2 cellular contexts compared by ENCODE assay signal in genomic region chr17:74024871-74025531, GRCh38.
A peak's percentile ranks its signal among the peaks of the same experiment; 100 is the strongest.
TF ChIP-seq lines count a peak whose summit lies in the region.

No MANE protein-coding gene starts in this region.

TF ChIP-seq in GM23338, 12 proteins besides CTCF, POLR2A, EP300 and RAD21 (continued from another document):
- no peak for TF ChIP-seq ZNF462 (CRISPR knock-in tag; IDR thresholded peaks at IDR 0.05)
- no peak for TF ChIP-seq EZH2 (IDR thresholded peaks at IDR 0.05; ENCODE audit: low read depth, unreplicated experiment)
- TF ChIP-seq NANOG (IDR thresholded peaks at IDR 0.05; ENCODE audit: borderline replicate concordance) = no peak

TF ChIP-seq in K562, 482 proteins besides CTCF, POLR2A, EP300 and RAD21:
- TF ChIP-seq, protein P1, sequence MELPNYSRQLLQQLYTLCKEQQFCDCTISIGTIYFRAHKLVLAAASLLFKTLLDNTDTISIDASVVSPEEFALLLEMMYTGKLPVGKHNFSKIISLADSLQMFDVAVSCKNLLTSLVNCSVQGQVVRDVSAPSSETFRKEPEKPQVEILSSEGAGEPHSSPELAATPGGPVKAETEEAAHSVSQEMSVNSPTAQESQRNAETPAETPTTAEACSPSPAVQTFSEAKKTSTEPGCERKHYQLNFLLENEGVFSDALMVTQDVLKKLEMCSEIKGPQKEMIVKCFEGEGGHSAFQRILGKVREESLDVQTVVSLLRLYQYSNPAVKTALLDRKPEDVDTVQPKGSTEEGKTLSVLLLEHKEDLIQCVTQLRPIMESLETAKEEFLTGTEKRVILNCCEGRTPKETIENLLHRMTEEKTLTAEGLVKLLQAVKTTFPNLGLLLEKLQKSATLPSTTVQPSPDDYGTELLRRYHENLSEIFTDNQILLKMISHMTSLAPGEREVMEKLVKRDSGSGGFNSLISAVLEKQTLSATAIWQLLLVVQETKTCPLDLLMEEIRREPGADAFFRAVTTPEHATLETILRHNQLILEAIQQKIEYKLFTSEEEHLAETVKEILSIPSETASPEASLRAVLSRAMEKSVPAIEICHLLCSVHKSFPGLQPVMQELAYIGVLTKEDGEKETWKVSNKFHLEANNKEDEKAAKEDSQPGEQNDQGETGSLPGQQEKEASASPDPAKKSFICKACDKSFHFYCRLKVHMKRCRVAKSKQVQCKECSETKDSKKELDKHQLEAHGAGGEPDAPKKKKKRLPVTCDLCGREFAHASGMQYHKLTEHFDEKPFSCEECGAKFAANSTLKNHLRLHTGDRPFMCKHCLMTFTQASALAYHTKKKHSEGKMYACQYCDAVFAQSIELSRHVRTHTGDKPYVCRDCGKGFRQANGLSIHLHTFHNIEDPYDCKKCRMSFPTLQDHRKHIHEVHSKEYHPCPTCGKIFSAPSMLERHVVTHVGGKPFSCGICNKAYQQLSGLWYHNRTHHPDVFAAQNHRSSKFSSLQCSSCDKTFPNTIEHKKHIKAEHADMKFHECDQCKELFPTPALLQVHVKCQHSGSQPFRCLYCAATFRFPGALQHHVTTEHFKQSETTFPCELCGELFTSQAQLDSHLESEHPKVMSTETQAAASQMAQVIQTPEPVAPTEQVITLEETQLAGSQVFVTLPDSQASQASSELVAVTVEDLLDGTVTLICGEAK (IDR thresholded peaks at IDR 0.05) = no peak
- TF ChIP-seq, protein P1 (CRISPR knock-in tag; IDR thresholded peaks at IDR 0.05) = no peak
- TF ChIP-seq, protein P2, sequence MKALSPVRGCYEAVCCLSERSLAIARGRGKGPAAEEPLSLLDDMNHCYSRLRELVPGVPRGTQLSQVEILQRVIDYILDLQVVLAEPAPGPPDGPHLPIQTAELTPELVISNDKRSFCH (CRISPR knock-in tag; IDR thresholded peaks at IDR 0.05) = no peak
- TF ChIP-seq, protein P2 (tag; IDR thresholded peaks at IDR 0.05) = peak; percentile 87
- TF ChIP-seq RBM39 (optimal IDR thresholded peaks at IDR 0.05; ENCODE audit: low read depth, low read length) (no peak), ZNF586 (CRISPR knock-in tag; conservative IDR thresholded peaks at IDR 0.05) (no peak), GATAD2B (IDR thresholded peaks at IDR 0.05; ENCODE audit: borderline replicate concordance) (no peak), ZNF699 (CRISPR knock-in tag; IDR thresholded peaks at IDR 0.05; ENCODE audit: insufficient replicate concordance) (no peak), NR2C1 (IDR thresholded peaks at IDR 0.05) (no peak), NR2C1 (tag; IDR thresholded peaks at IDR 0.05) (peak; percentile 27; the same call in 1 of the 2 replicates)
- TF ChIP-seq, protein P3, sequence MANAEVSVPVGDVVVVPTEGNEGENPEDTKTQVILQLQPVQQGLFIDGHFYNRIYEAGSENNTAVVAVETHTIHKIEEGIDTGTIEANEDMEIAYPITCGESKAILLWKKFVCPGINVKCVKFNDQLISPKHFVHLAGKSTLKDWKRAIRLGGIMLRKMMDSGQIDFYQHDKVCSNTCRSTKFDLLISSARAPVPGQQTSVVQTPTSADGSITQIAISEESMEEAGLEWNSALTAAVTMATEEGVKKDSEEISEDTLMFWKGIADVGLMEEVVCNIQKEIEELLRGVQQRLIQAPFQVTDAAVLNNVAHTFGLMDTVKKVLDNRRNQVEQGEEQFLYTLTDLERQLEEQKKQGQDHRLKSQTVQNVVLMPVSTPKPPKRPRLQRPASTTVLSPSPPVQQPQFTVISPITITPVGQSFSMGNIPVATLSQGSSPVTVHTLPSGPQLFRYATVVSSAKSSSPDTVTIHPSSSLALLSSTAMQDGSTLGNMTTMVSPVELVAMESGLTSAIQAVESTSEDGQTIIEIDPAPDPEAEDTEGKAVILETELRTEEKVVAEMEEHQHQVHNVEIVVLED (CRISPR knock-in tag; IDR thresholded peaks at IDR 0.05) = no peak
TF ChIP-seq in K562: peak in this region for 2.
